ENCODE assay signal across 15 cellular contexts in the genomic region with DNA sequence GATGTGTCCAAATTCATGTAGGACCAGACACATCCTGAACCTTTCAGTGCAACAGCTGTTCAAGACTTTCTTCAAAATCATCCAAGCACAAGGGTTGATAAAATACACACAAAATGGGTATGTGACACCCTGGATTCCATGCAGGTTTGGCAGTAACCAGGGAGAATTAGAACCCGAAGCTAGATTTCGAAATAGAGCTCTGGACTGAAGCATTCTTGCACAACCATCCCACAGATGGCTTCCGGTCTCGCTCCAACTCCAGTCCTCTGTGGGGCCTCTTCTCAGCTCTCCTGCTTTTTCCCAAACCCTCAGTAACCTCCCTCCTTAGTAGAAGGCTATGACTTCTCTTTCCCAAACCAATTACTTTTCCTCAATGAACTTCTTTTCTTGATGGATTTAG.
A peak's percentile ranks its signal among the peaks of the same experiment; 100 is the strongest.
DNase-seq lines count a peak whose midpoint lies in the region; ATAC-seq, FAIRE-seq and TF ChIP-seq lines count a peak whose summit lies in the region.
"Had no signal": no experiment of that assay in that cellular context is flagged by ENCODE, and none has a peak within 500 bp of the region (broad histone marks: within the 10 kb centered on the region; RNA-seq: fewer than 3 reads in every experiment).

No MANE protein-coding gene starts in this region.

- H4K5ac ChIP-seq in H1 (ENCODE audit: insufficient read length, low read depth, low read length): no peak overlapping the region

- H2BK20ac ChIP-seq in H1 (ENCODE audit: low read length): no peak overlapping the region; the same call in 1 of the 2 replicates

- no peaks in the 10 kb centered on the region for H4K20me1 ChIP-seq in H1 (replicated peaks in 1 of 2; ENCODE audit: control insufficient read depth in 1 of 2, insufficient read depth in 2 of 2, low read length in 2 of 2)

- H3K27ac ChIP-seq in H1 (ENCODE audit: low read depth, low read length) (no peak overlapping the region), mesenchymal stem cell (ENCODE audit: low read length, poor library complexity, severe bottlenecking) (no peak overlapping the region)
- H3K27ac ChIP-seq: parathyroid adenoma had no signal

- H3K18ac ChIP-seq in H1 (ENCODE audit: extremely low read depth, low read length) (no peak overlapping the region), mesenchymal stem cell (ENCODE audit: low read depth in 1 of 2, low read length in 2 of 2) (no peak overlapping the region)

- peak overlapping the region; percentile 91; the same call in 1 of the 2 replicates for H2BK12ac ChIP-seq in H1 (ENCODE audit: low read depth, low read length)
- H2BK12ac ChIP-seq in mesenchymal stem cell (ENCODE audit: low read length in 2 of 2): no peak overlapping the region

- TF ChIP-seq CTCF in H1 (IDR thresholded peaks at IDR 0.05; ENCODE audit: control extremely low read depth in 1 of 3, insufficient read depth in 1 of 3, low read depth in 1 of 3, low read length in 3 of 3): no peak

- H3K79me1 ChIP-seq in H1 (ENCODE audit: low read depth, low read length): no peaks in the 10 kb centered on the region
- H3K79me1 ChIP-seq in mesenchymal stem cell (replicated peaks; ENCODE audit: low read length, poor library complexity, severe bottlenecking): no peaks in the 10 kb centered on the region

- H3K79me2 ChIP-seq in H1 (ENCODE audit: control insufficient read depth in 1 of 2, insufficient read depth in 2 of 2, low read length in 2 of 2): no peaks in the 10 kb centered on the region
- H3K79me2 ChIP-seq: parathyroid adenoma had no signal

- H3K4me1 ChIP-seq in H1 (replicated peaks in 1 of 4; ENCODE audit: control insufficient read depth in 3 of 4, insufficient read depth in 4 of 4, low read length in 3 of 4): peaks cover 13 to 31% (median 23%) of the 10 kb centered on the region in 4 experiments
- H3K4me1 ChIP-seq in mesenchymal stem cell (ENCODE audit: control insufficient read depth, insufficient read depth, low read depth, low read length): peaks cover 18% of the 10 kb centered on the region
- H3K4me1 ChIP-seq: parathyroid adenoma had no signal

- H2BK5ac ChIP-seq in H1 (ENCODE audit: low read depth, low read length): peak overlapping the region; percentile 69; the same call in 1 of the 2 replicates
- H2BK5ac ChIP-seq in mesenchymal stem cell (ENCODE audit: low read depth, low read length, poor library complexity, severe bottlenecking): no peak overlapping the region

- TF ChIP-seq EP300 in H1 (IDR thresholded peaks at IDR 0.05; ENCODE audit: borderline replicate concordance in 1 of 2, low read depth in 2 of 2, low read length in 2 of 2): no peak

- H3K4me3 ChIP-seq in H1 (ENCODE audit: extremely low read depth in 1 of 4, insufficient read depth in 2 of 4, low read depth in 3 of 4, low read length in 4 of 4): no peak overlapping the region
- H3K4me3 ChIP-seq in mesenchymal stem cell (ENCODE audit: insufficient read depth in 1 of 2, low read depth in 1 of 2, low read length in 2 of 2): peak overlapping the region in 1 of 2 experiments; percentile 41

- H3K14ac ChIP-seq in H1 (ENCODE audit: insufficient read length) (no peak overlapping the region), mesenchymal stem cell (ENCODE audit: low read length in 2 of 2) (no peak overlapping the region)

- 89% methylated on average over 4 of the region's 4 CpGs; no CpG with 5 or more reads in 1 of the 2 experiments for WGBS in H1 (ENCODE audit: extremely low coverage in 1 of 2, insufficient coverage in 1 of 2, insufficient read length in 1 of 2, insufficient replicate concordance in 2 of 2, low coverage in 1 of 2, low lambda C conversion rate in 2 of 2, missing lambda C conversion rate in 1 of 2), 2 experiments
- 87% methylated on average over 4 of the region's 4 CpGs for WGBS in mesenchymal stem cell

- H2AK5ac ChIP-seq in H1 (ENCODE audit: low read depth, low read length) (peak overlapping the region; percentile 2; the same call in 1 of the 2 replicates), mesenchymal stem cell (ENCODE audit: low read length, severe bottlenecking) (peak overlapping the region; percentile 45)

- peaks cover 4% of the 10 kb centered on the region; the same call in 1 of the 2 replicates for H3K23me2 ChIP-seq in H1 (ENCODE audit: low read depth, low read length)

- no peaks in the 10 kb centered on the region for H3K36me3 ChIP-seq in H1 (ENCODE audit: control insufficient read depth in 2 of 4, insufficient read depth in 4 of 4, low read length in 3 of 4)
- H3K36me3 ChIP-seq in mesenchymal stem cell (ENCODE audit: control insufficient read depth in 1 of 2, insufficient read depth in 2 of 2, low read depth in 1 of 2, low read length in 2 of 2): peaks cover 0 to 51% of the 10 kb centered on the region in 2 experiments

- H2AFZ ChIP-seq in H1 (ENCODE audit: low read length): no peak overlapping the region
- H2AFZ ChIP-seq in mesenchymal stem cell (ENCODE audit: low read depth, low read length): no peak overlapping the region
- H2AFZ ChIP-seq: parathyroid adenoma had no signal

- H4K91ac ChIP-seq in H1 (replicated peaks; ENCODE audit: insufficient read length, low read length) (peak overlapping the region; percentile 29), mesenchymal stem cell (ENCODE audit: low read length) (no peak overlapping the region)

- no peaks in the 10 kb centered on the region for H3K36me3 Mint-ChIP-seq in naive thymus-derived CD8-positive, alpha-beta T cell
- H3K36me3 Mint-ChIP-seq: immature natural killer cell had no signal

- no peak overlapping the region for H3K56ac ChIP-seq in H1 (replicated peaks; ENCODE audit: insufficient read length, low read depth, low read length)

- peak; percentile 86 for ATAC-seq in Right ventricle myocardium inferior
- no peak for ATAC-seq in naive thymus-derived CD8-positive, alpha-beta T cell

- H2BK120ac ChIP-seq in H1 (replicated peaks; ENCODE audit: low read depth, low read length) (peak overlapping the region; percentile 26), mesenchymal stem cell (ENCODE audit: low read depth, low read length) (no peak overlapping the region)

- H3K23ac ChIP-seq in H1 (ENCODE audit: insufficient read length) (no peak overlapping the region), mesenchymal stem cell (ENCODE audit: low read length in 2 of 2) (no peak overlapping the region)

- H3K27me3 Mint-ChIP-seq in naive thymus-derived CD8-positive, alpha-beta T cell: no peaks in the 10 kb centered on the region

- H3K27ac Mint-ChIP-seq in naive thymus-derived CD8-positive, alpha-beta T cell: no peak overlapping the region
- H3K27ac Mint-ChIP-seq: immature natural killer cell had no signal

- no peaks in the 10 kb centered on the region for H3K4me1 Mint-ChIP-seq in naive thymus-derived CD8-positive, alpha-beta T cell
- H3K4me1 Mint-ChIP-seq: immature natural killer cell had no signal

- DNase-seq in Right ventricle myocardium inferior (ENCODE audit: missing footprints): no peak
- DNase-seq in cardiac septum (ENCODE audit: low spot score): no peak
- DNase-seq in H1 (ENCODE audit: low read depth in 1 of 2, low spot score in 2 of 2): no peak
- DNase-seq in mesenchymal stem cell: peak; percentile 55
- no peak for DNase-seq in naive thymus-derived CD8-positive, alpha-beta T cell
- no peak for DNase-seq in DMS114 treated with DMSO at 0.1 percent for 48 hours (lab: John Stamatoyannopoulos, UW; ENCODE audit: unreplicated experiment)
- no peak for DNase-seq in NCI-H526 (lab: John Stamatoyannopoulos, UW)
- DNase-seq in superior temporal gyrus (ENCODE audit: extremely low spot score): no peak
- DNase-seq: 8988T; activated CD4-positive, alpha-beta T cell treated with anti-CD3 and anti-CD28 coated beads for 1 hour; activated effector memory CD4-positive, alpha-beta T cell treated with anti-CD3 and anti-CD28 coated beads, Interleukin-2, amount 50 U/mL, for 16 hours; GDM1; immature natural killer cell; NCI-H187 treated with DMSO at 0.1 percent for 48 hours had no signal

- H4K8ac ChIP-seq in H1 (ENCODE audit: extremely low read depth, insufficient read depth, low read length) (no peak overlapping the region), mesenchymal stem cell (ENCODE audit: low read length) (no peak overlapping the region)

- CTCF ChIA-PET in H1 (lab: Charles Lee; ENCODE audit: partially characterized antibody): interaction anchor here (0.8 to 3.6 kb wide), 6 partner anchors 8 to 127 kb away, joined by 3 to 15 read pairs (median 4); no protein-coding TSS in a partner anchor

- H2BK15ac ChIP-seq in H1 (ENCODE audit: low read length) (no peak overlapping the region), mesenchymal stem cell (ENCODE audit: low read depth, poor library complexity, severe bottlenecking) (no peak overlapping the region)

- FAIRE-seq in H1 (lab: Jason Lieb, UNC): no peak

- POLR2A ChIA-PET in H1 (lab: Charles Lee; ENCODE audit: partially characterized antibody): interaction anchor here (0.6 kb wide), 1 partner anchor 266 kb away, joined by 3 read pairs; no protein-coding TSS in a partner anchor
- POLR2A ChIA-PET in naive thymus-derived CD8-positive, alpha-beta T cell (lab: Charles Lee): no interaction called here

- H3K9ac ChIP-seq in H1 (replicated peaks in 1 of 4; ENCODE audit: extremely low read depth in 1 of 4, low read depth in 3 of 4, low read length in 3 of 4) (no peak overlapping the region), mesenchymal stem cell (ENCODE audit: low read length) (no peak overlapping the region)
- H3K9ac ChIP-seq: parathyroid adenoma had no signal

- TF ChIP-seq POLR2A in H1 (IDR thresholded peaks at IDR 0.05; ENCODE audit: control extremely low read depth in 1 of 2, low read depth in 2 of 2, low read length in 2 of 2): no peak

- no peaks in the 10 kb centered on the region for H3K27me3 ChIP-seq in H1 (replicated peaks in 1 of 4; ENCODE audit: control insufficient read depth in 3 of 4, extremely low read depth in 1 of 4, insufficient read depth in 3 of 4, low read length in 3 of 4)
- H3K27me3 ChIP-seq in mesenchymal stem cell (ENCODE audit: control insufficient read depth in 1 of 2, insufficient read depth in 1 of 2, low read length in 2 of 2): no peaks in the 10 kb centered on the region

- H3K4me2 ChIP-seq in H1 (ENCODE audit: insufficient read depth in 1 of 2, low read depth in 2 of 2, low read length in 2 of 2): no peak overlapping the region
- H3K4me2 ChIP-seq in mesenchymal stem cell (ENCODE audit: low read length, poor library complexity, severe bottlenecking): no peak overlapping the region

- intact Hi-C loops in Right ventricle myocardium inferior (cut with DNase I): no loop called here
- intact Hi-C loops in cardiac septum (cut with DNase I): no loop called here

- H3K9me3 ChIP-seq in H1 (ENCODE audit: insufficient read depth in 2 of 2, low read depth in 1 of 2, low read length in 1 of 2) (no peaks in the 10 kb centered on the region), mesenchymal stem cell (ENCODE audit: control insufficient read depth, low read length) (no peaks in the 10 kb centered on the region)

- H3K4me3 Mint-ChIP-seq in naive thymus-derived CD8-positive, alpha-beta T cell: no peak overlapping the region
- H3K4me3 Mint-ChIP-seq: immature natural killer cell had no signal

- TF ChIP-seq RAD21 in H1 (IDR thresholded peaks at IDR 0.05 in 1 of 2, conservative IDR thresholded peaks at IDR 0.05 in 1 of 2; ENCODE audit: low read depth in 2 of 2, low read length in 2 of 2): no peak

- H3K9me3 Mint-ChIP-seq in naive thymus-derived CD8-positive, alpha-beta T cell: no peaks in the 10 kb centered on the region
- H3K9me3 Mint-ChIP-seq: immature natural killer cell had no signal

- peak overlapping the region; percentile 28 for H3K4ac ChIP-seq in H1 (replicated peaks; ENCODE audit: insufficient read length, low read depth, low read length)
- H3K4ac ChIP-seq in mesenchymal stem cell (ENCODE audit: low read depth in 1 of 2, low read length in 2 of 2): no peak overlapping the region
